8 cellular contexts compared by ENCODE assay signal in genomic region chr11:112085822-112086421, GRCh38. TPM values are rescaled to one million over a fixed set of nuclear protein-coding genes. Genes with fewer than 3 reads are reported as not detected.
DNase-seq lines count a peak whose midpoint lies in the region; ATAC-seq and TF ChIP-seq lines count a peak whose summit lies in the region.

No MANE protein-coding gene starts in this region.

- no peaks in the 10 kb centered on the region for H3K9me3 Mint-ChIP-seq in natural killer cell

- H3K4me1 Mint-ChIP-seq in natural killer cell = peaks cover 46% of the 10 kb centered on the region in 2 donors

- ATAC-seq in GM21381 (IDR thresholded peaks at IDR 0.05; ENCODE audit: unreplicated experiment) = peak; percentile 18
- peak; percentile 16 to 42 (median 22) for ATAC-seq in natural killer cell
- peak; percentile 46 for ATAC-seq in upper lobe of right lung

- peaks cover 32% of the 10 kb centered on the region for H3K4me1 ChIP-seq in upper lobe of right lung

- H3K4me3 ChIP-seq in HL-60 (replicated peaks; ENCODE audit: insufficient read depth, low read length) (peak overlapping the region; percentile 78), upper lobe of right lung (peak overlapping the region; percentile 90)

- H3K9me3 ChIP-seq in upper lobe of right lung = no peaks in the 10 kb centered on the region

- peak; percentile 22 for DNase-seq in Daoy (ENCODE audit: low read depth)
- peak in 1 of 2 experiments; percentile 32 for DNase-seq in HL-60 (ENCODE audit: low read depth in 1 of 2, low spot score in 1 of 2)
- DNase-seq in activated CD4-positive, alpha-beta T cell treated with anti-CD3 and anti-CD28 coated beads for 4 hours = peak; percentile 30 to 33
- peak; percentile 71 to 77 for DNase-seq in erythroblast (lab: John Stamatoyannopoulos, UW)
- peak; percentile 19 for DNase-seq in natural killer cell
- no peak for DNase-seq in upper lobe of right lung
- DNase-seq in NCI-H1930 (lab: John Stamatoyannopoulos, UW) = no peak

- H3K27me3 ChIP-seq in HL-60 (ENCODE audit: insufficient read depth, poor library complexity, severe bottlenecking) = no peaks in the 10 kb centered on the region
- no peaks in the 10 kb centered on the region for H3K27me3 ChIP-seq in upper lobe of right lung

- TF ChIP-seq CTCF in HL-60 (IDR thresholded peaks at IDR 0.05; ENCODE audit: insufficient read depth, low read length) = no peak
- TF ChIP-seq CTCF in natural killer cell (IDR thresholded peaks at IDR 0.05) = no peak
- TF ChIP-seq CTCF in upper lobe of right lung (IDR thresholded peaks at IDR 0.05) = no peak

- H3K27ac ChIP-seq in HL-60 (replicated peaks) (peak overlapping the region; percentile 78), upper lobe of right lung (peak overlapping the region; percentile 83)

- no peak for TF ChIP-seq POLR2A in erythroblast (IDR thresholded peaks at IDR 0.05; ENCODE audit: low read length)

- H3K36me3 ChIP-seq in upper lobe of right lung = peaks cover 76% of the 10 kb centered on the region

- peak overlapping the region; percentile 97 to 99 for H3K27ac Mint-ChIP-seq in natural killer cell

- H3K27me3 Mint-ChIP-seq in natural killer cell (ENCODE audit: low read depth in 2 of 2) = no peaks in the 10 kb centered on the region

- intact Hi-C loops in natural killer cell (cut with micrococcal nuclease) (loop anchor here (1.0 to 2.0 kb wide), 3 partner anchors 12 to 207 kb away; partner anchors contain the start of genes CFAP68, FDXACB1, NKAPD1 and PIH1D2), upper lobe of right lung (cut with DNase I) (no loop called here)

- H3K4me3 Mint-ChIP-seq in natural killer cell = peak overlapping the region; percentile 100

- peaks cover 23% of the 10 kb centered on the region for H3K36me3 Mint-ChIP-seq in natural killer cell

RNA-seq across cellular contexts. Expression of gene TIMM8B, which starts 0.6 kb away (rescaled TPM):
- 74.7 and 118 TPM in 2 replicates for total RNA-seq in Daoy (2014; rRNA removed; shearing (Covaris generic))
- total RNA-seq in natural killer cell (10 to 100 TPM; 14.6 to 17.8 (median 17.0) TPM), upper lobe of right lung (33.9 TPM)

RNA-seq across cellular contexts. Expression of gene SDHD, which starts 0.8 kb away (rescaled TPM):
- 133 and 145 TPM in 2 replicates for total RNA-seq in Daoy (2014; rRNA removed; shearing (Covaris generic))
- total RNA-seq in natural killer cell = 10 to 100 TPM; 46.8 to 55.0 (median 52.3) TPM
- total RNA-seq in upper lobe of right lung = 90.1 TPM

RNA-seq across cellular contexts. Expression of gene NKAPD1, which starts 11.8 kb away (rescaled TPM):
- 26.3 and 26.7 TPM in 2 replicates for total RNA-seq in Daoy (2014; rRNA removed; shearing (Covaris generic))
- 10 to 100 TPM; 12.6 to 14.9 (median 13.3) TPM for total RNA-seq in natural killer cell
- total RNA-seq in upper lobe of right lung = 18.9 TPM

RNA-seq across cellular contexts. Expression of gene PIH1D2, which starts 12.1 kb away (rescaled TPM):
- total RNA-seq in Daoy (2014; rRNA removed; shearing (Covaris generic)) = 1.1 and 8.7 TPM in 2 replicates
- not detected for total RNA-seq in natural killer cell
- total RNA-seq in upper lobe of right lung = 1.3 TPM

Comparison
In these comparisons a context has a peak if more than half of its experiments do, and no peak if none do; other contexts are left out.
1. DNase-seq: peak in Daoy (single experiment), activated CD4-positive, alpha-beta T cell treated with anti-CD3 and anti-CD28 coated beads for 4 hours (2 of 2), erythroblast (2 of 2) and natural killer cell (single experiment); none in upper lobe of right lung (single experiment) and NCI-H1930 (0 of 2).
2. Peak in every context shown above with its lines, with median percentiles within 50 percentile points of each other: ATAC-seq.